ENCODE assay signal across 13 cellular contexts in the genomic region with DNA sequence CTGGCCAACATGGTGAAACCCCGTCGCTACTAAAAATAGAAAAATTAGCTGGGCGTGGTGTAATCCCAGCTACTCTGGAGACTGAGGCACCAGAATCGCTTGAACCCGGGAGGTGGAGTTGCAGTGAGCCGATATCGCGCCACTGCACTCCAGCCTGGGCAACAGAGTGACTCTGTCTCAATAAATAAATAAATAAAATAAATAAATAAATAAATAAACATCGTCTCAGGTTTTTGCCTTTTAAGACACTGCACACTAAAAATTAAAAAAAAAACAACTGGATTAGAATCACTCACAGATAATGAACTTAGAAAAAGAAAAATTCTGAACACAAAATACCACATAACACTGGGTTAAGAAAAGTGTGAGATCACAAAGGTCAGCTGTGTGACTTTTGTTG. TPM values are rescaled to one million over a fixed set of nuclear protein-coding genes. Genes with fewer than 3 reads are reported as not detected.
DNase-seq lines count a peak whose midpoint lies in the region; ATAC-seq, FAIRE-seq and TF ChIP-seq lines count a peak whose summit lies in the region.
"Had no signal": no experiment of that assay in that cellular context is flagged by ENCODE, and none has a peak within 500 bp of the region (broad histone marks: within the 10 kb centered on the region; RNA-seq: fewer than 3 reads in every experiment).

No MANE protein-coding gene starts in this region.

- H3K4me1 Mint-ChIP-seq in T-helper 17 cell = peaks cover 41% of the 10 kb centered on the region

- H2AFZ ChIP-seq in HepG2 (ENCODE audit: low read length) (no peak overlapping the region), hepatocyte (no peak overlapping the region)
- H2AFZ ChIP-seq: parathyroid adenoma had no signal

- no peaks in the 10 kb centered on the region for H3K27me3 Mint-ChIP-seq in T-helper 17 cell

- peaks cover 49% of the 10 kb centered on the region for H3K79me2 ChIP-seq in HepG2 (ENCODE audit: insufficient read depth, low read length)
- peaks cover 54% of the 10 kb centered on the region for H3K79me2 ChIP-seq in hepatocyte

- TF ChIP-seq POLR2A in HepG2 (IDR thresholded peaks at IDR 0.05; ENCODE audit: insufficient read depth in 1 of 2, low read depth in 2 of 2, low read length in 2 of 2) (no peak), right lobe of liver (IDR thresholded peaks at IDR 0.05) (no peak)

- intact Hi-C loops in HepG2 (cut with micrococcal nuclease; ENCODE audit: unreplicated experiment) = no loop called here
- intact Hi-C loops in right lobe of liver (cut with DNase I) = no loop called here
- intact Hi-C loops in colonic mucosa (cut with DNase I) = no loop called here

- TF ChIP-seq RAD21 in HepG2 (CRISPR knock-in tag; IDR thresholded peaks at IDR 0.05) = no peak

- H3K9me3 ChIP-seq in HepG2 (ENCODE audit: low read length) = no peaks in the 10 kb centered on the region
- H3K9me3 ChIP-seq in right lobe of liver = no peaks in the 10 kb centered on the region
- no peaks in the 10 kb centered on the region for H3K9me3 ChIP-seq in T-helper 17 cell (ENCODE audit: control insufficient read depth, low read length, poor library complexity, severe bottlenecking)
- H3K9me3 ChIP-seq in hepatocyte (ENCODE audit: low read depth) = no peaks in the 10 kb centered on the region
- no peaks in the 10 kb centered on the region for H3K9me3 ChIP-seq in colonic mucosa
- H3K9me3 ChIP-seq: left ventricle myocardium inferior, thoracic aorta had no signal

- TF ChIP-seq EP300 in HepG2 (IDR thresholded peaks at IDR 0.05; ENCODE audit: low read depth in 2 of 2, low read length in 2 of 2) (no peak), HepG2 (CRISPR knock-in tag; IDR thresholded peaks at IDR 0.05; ENCODE audit: borderline replicate concordance) (no peak)

- ATAC-seq in HepG2 (no peak), right lobe of liver (no peak), T-helper 17 cell (no peak), left lobe of liver (no peak), GM21825 (IDR thresholded peaks at IDR 0.05; ENCODE audit: unreplicated experiment) (no peak)

- H3K27ac Mint-ChIP-seq in T-helper 17 cell = peak overlapping the region; percentile 98

- DNase-seq in HepG2 (ENCODE audit: low spot score) (no peak), right lobe of liver (no peak), T-helper 17 cell (no peak), hepatocyte (ENCODE audit: low spot score) (no peak), left lobe of liver (ENCODE audit: low spot score) (no peak), colonic mucosa (no peak)
- DNase-seq in stimulated activated CD4-positive, alpha-beta T cell treated with anti-CD3 and anti-CD28 coated beads, Interleukin-12 subunit alpha, Interleukin-12 subunit beta, amount 100 ng/mL, for 4 hours = no peak
- DNase-seq: AML-193; left ventricle myocardium inferior; stimulated activated CD4-positive, alpha-beta T cell treated with anti-CD3 and anti-CD28 coated beads, Interleukin-4, amount 100 ng/mL, for 4 hours had no signal

- 0 out of 2 replicates have a peak overlapping the region, but pooled peaks have one; percentile 93 for H3K9ac ChIP-seq in HepG2 (ENCODE audit: insufficient read depth, low read depth, low read length)
- no peak overlapping the region for H3K9ac ChIP-seq in colonic mucosa (ENCODE audit: low read depth in 2 of 2, low read length in 2 of 2)
- H3K9ac ChIP-seq: parathyroid adenoma had no signal

- H3K36me3 Mint-ChIP-seq in T-helper 17 cell (ENCODE audit: low read depth) = peaks cover 4% of the 10 kb centered on the region

- H3K36me3 ChIP-seq in HepG2 (replicated peaks in 1 of 2; ENCODE audit: control insufficient read depth in 1 of 2, insufficient read depth in 2 of 2, low read length in 2 of 2) (peaks cover 1 to 19% of the 10 kb centered on the region in 2 experiments; a peak in 2 of 5 replicates), right lobe of liver (peaks cover 0 to 16% (median under 1%) of the 10 kb centered on the region in 4 donors), hepatocyte (replicated peaks; ENCODE audit: insufficient read depth, low read depth) (no peaks in the 10 kb centered on the region), colonic mucosa (no peaks in the 10 kb centered on the region)

- 0 out of 6 replicates have a peak overlapping the region, but pooled peaks of 1 of the 3 experiments have one; percentile 85 for H3K4me3 ChIP-seq in HepG2 (replicated peaks in 1 of 3; ENCODE audit: insufficient read depth in 1 of 3, low read depth in 2 of 3, low read length in 3 of 3)
- no peak overlapping the region for H3K4me3 ChIP-seq in right lobe of liver
- H3K4me3 ChIP-seq in hepatocyte = no peak overlapping the region
- no peak overlapping the region for H3K4me3 ChIP-seq in colonic mucosa

- TF ChIP-seq CTCF in HepG2 (CRISPR knock-in tag; IDR thresholded peaks at IDR 0.05) = no peak
- no peak for TF ChIP-seq CTCF in right lobe of liver (IDR thresholded peaks at IDR 0.05)
- TF ChIP-seq CTCF in hepatocyte (IDR thresholded peaks at IDR 0.05; ENCODE audit: poor library complexity) = no peak
- TF ChIP-seq CTCF in colonic mucosa (IDR thresholded peaks at IDR 0.05) = no peak

- CTCF ChIA-PET in HepG2 (lab: Yijun Ruan, JAX; ENCODE audit: low intra/inter-chr PET ratio, low total read pairs) = no interaction called here

- no peaks in the 10 kb centered on the region for H3K9me2 ChIP-seq in hepatocyte (replicated peaks; ENCODE audit: insufficient read depth)

- peak overlapping the region; percentile 9 for H3K4me3 Mint-ChIP-seq in T-helper 17 cell

- POLR2A ChIA-PET in HepG2 (lab: Yijun Ruan, JAX) = interaction anchor here (1.0 kb wide), 1 partner anchor 10 kb away, joined by 3 read pairs; no protein-coding TSS in a partner anchor

- H3K4me1 ChIP-seq in HepG2 (ENCODE audit: insufficient read depth, low read length) (peaks cover 39% of the 10 kb centered on the region), right lobe of liver (peaks cover 0 to 26% (median 6%) of the 10 kb centered on the region in 4 donors), hepatocyte (ENCODE audit: insufficient read depth) (peaks cover 4% of the 10 kb centered on the region), colonic mucosa (peaks cover 4% of the 10 kb centered on the region)

- in situ Hi-C loops in HepG2 (cut with HindIII; ENCODE audit: extremely low pct_ligation_motif_present, low pct_unique_long_range_greater_than_20kb) = no loop called here

- WGBS in HepG2 (ENCODE audit: low lambda C conversion rate) = 95% methylated on average over 9 of the region's 9 CpGs
- 89% methylated on average over 9 of the region's 9 CpGs for WGBS in right lobe of liver (ENCODE audit: insufficient coverage, low coverage, low lambda C conversion rate, missing lambda C conversion rate)
- 98% methylated on average over 9 of the region's 9 CpGs for WGBS in hepatocyte (ENCODE audit: low lambda C conversion rate, missing lambda C conversion rate)

- H4K20me1 ChIP-seq in HepG2 (ENCODE audit: insufficient read depth, low read length) (peaks cover 10% of the 10 kb centered on the region; the same call in 1 of the 2 replicates), hepatocyte (ENCODE audit: insufficient read depth, poor library complexity, severe bottlenecking) (no peaks in the 10 kb centered on the region)

- peak overlapping the region; percentile 70 for H3K4me2 ChIP-seq in HepG2 (ENCODE audit: low read depth, low read length)
- peak overlapping the region; percentile 82 for H3K4me2 ChIP-seq in hepatocyte

- FAIRE-seq in HepG2 (lab: Jason Lieb, UNC) = no peak

- H3K27me3 ChIP-seq in HepG2 (ENCODE audit: control insufficient read depth in 1 of 2, insufficient read depth in 2 of 2, low read length in 2 of 2) (no peaks in the 10 kb centered on the region), right lobe of liver (no peaks in the 10 kb centered on the region), hepatocyte (no peaks in the 10 kb centered on the region), colonic mucosa (no peaks in the 10 kb centered on the region)

- no TSS peak for BruUV-seq in HepG2 (replicated peaks; lab: Mats Ljungman, UMichigan)

- H3K27ac ChIP-seq in HepG2 (ENCODE audit: extremely low read length, insufficient read depth, low read length) = no peak overlapping the region
- no peak overlapping the region for H3K27ac ChIP-seq in right lobe of liver
- no peak overlapping the region for H3K27ac ChIP-seq in hepatocyte
- H3K27ac ChIP-seq in colonic mucosa = no peak overlapping the region
- H3K27ac ChIP-seq: parathyroid adenoma had no signal

RNA-seq across cellular contexts. Expression of gene ZBTB11, which starts 2.4 kb away (rescaled TPM):
- total RNA-seq in HepG2 (2016; rRNA removed; fragmentation: Illumina TruSeq; extraction: Trizol) (18.1 and 24.6 TPM in 2 replicates), right lobe of liver (1 to 10 TPM; 5.4 to 8.5 (median 7.9) TPM), T-helper 17 cell (10 to 100 TPM; 65.2 to 77.2 TPM), hepatocyte (19.0 and 20.1 TPM in 2 replicates), left lobe of liver (6.0 TPM), colonic mucosa (10 to 100 TPM; 12.2 to 14.3 TPM)
- total RNA-seq in HepG2 (2016; cell fraction: cytosol; rRNA removed; fragmentation: Illumina TruSeq; extraction: Trizol; ENCODE audit: low read depth) = 5.4 and 8.1 TPM in 2 replicates
- total RNA-seq in HepG2 (2016; cell fraction: insoluble cytoplasmic fraction; rRNA removed; fragmentation: Illumina TruSeq; extraction: Trizol) = 17.4 and 24.4 TPM in 2 replicates
- 6.4 and 7.7 TPM in 2 replicates for total RNA-seq in HepG2 (2016; cell fraction: membrane; rRNA removed; fragmentation: Illumina TruSeq; extraction: Trizol)
- total RNA-seq in HepG2 (2016; cell fraction: nucleus; rRNA removed; fragmentation: Illumina TruSeq; extraction: Trizol) = 20.2 and 22.5 TPM in 2 replicates
- polyA plus RNA-seq in HepG2 (2011; rRNA removed) (5.2 and 5.9 TPM in 2 replicates), hepatocyte (4.9 and 5.1 TPM in 2 replicates)
- 1.9 and 2.8 TPM in 2 replicates for polyA plus RNA-seq in HepG2 (2011; cell fraction: cytosol; rRNA removed)
- polyA plus RNA-seq in HepG2 (2011; cell fraction: nucleus; rRNA removed) = 6.0 and 7.5 TPM in 2 replicates
- polyA plus RNA-seq in HepG2 (2012) = 7.3 and 8.2 TPM in 2 replicates
- 0.27 TPM in 2 replicates for polyA plus RNA-seq in HepG2 (2016; cell fraction: cytosol; fragmentation: Illumina TruSeq; extraction: Trizol; ENCODE audit: low read depth)
- 12.4 and 13.0 TPM in 2 replicates for polyA plus RNA-seq in HepG2 (2016; cell fraction: insoluble cytoplasmic fraction; fragmentation: Illumina TruSeq; extraction: Trizol; ENCODE audit: low read depth)
- 1.3 TPM in 2 replicates for polyA plus RNA-seq in HepG2 (2016; cell fraction: membrane; fragmentation: Illumina TruSeq; extraction: Trizol; ENCODE audit: low read depth)
- 18.0 and 18.7 TPM in 2 replicates for polyA plus RNA-seq in HepG2 (2016; cell fraction: nucleus; fragmentation: Illumina TruSeq; extraction: Trizol; ENCODE audit: insufficient read depth, low read depth)
- polyA minus RNA-seq in HepG2 (2011; rRNA and poly(A)+ RNA removed; ENCODE audit: low replicate concordance) = 7.1 and 9.5 TPM in 2 replicates
- polyA minus RNA-seq in HepG2 (2011; cell fraction: cytosol; rRNA and poly(A)+ RNA removed) = 11.8 and 14.0 TPM in 2 replicates
- 27.7 and 31.0 TPM in 2 replicates for polyA minus RNA-seq in HepG2 (2011; cell fraction: nucleus; rRNA and poly(A)+ RNA removed)

RNA-seq across cellular contexts. Expression of gene RPL24, which starts 12.0 kb away (rescaled TPM):
- total RNA-seq in HepG2 (2016; rRNA removed; fragmentation: Illumina TruSeq; extraction: Trizol) (1,056 and 1,362 TPM in 2 replicates), right lobe of liver (100 to 1,000 TPM; 336 to 620 (median 364) TPM), T-helper 17 cell (1,000 to 10,000 TPM; 1,360 to 1,402 TPM), hepatocyte (1,543 and 1,615 TPM in 2 replicates), left lobe of liver (344 TPM), colonic mucosa (1,000 to 10,000 TPM in 1 of 2 donors, 100 to 1,000 TPM in 1; 835 to 1,022 TPM)
- total RNA-seq in HepG2 (2016; cell fraction: cytosol; rRNA removed; fragmentation: Illumina TruSeq; extraction: Trizol; ENCODE audit: low read depth) = 1,422 and 1,553 TPM in 2 replicates
- total RNA-seq in HepG2 (2016; cell fraction: insoluble cytoplasmic fraction; rRNA removed; fragmentation: Illumina TruSeq; extraction: Trizol) = 1,073 and 1,398 TPM in 2 replicates
- total RNA-seq in HepG2 (2016; cell fraction: membrane; rRNA removed; fragmentation: Illumina TruSeq; extraction: Trizol) = 1,942 and 1,946 TPM in 2 replicates
- total RNA-seq in HepG2 (2016; cell fraction: nucleus; rRNA removed; fragmentation: Illumina TruSeq; extraction: Trizol) = 372 and 380 TPM in 2 replicates
- polyA plus RNA-seq in HepG2 (2011; rRNA removed) (1,058 and 1,150 TPM in 2 replicates), hepatocyte (346 and 401 TPM in 2 replicates)
- polyA plus RNA-seq in HepG2 (2011; cell fraction: cytosol; rRNA removed) = 564 and 1,013 TPM in 2 replicates
- polyA plus RNA-seq in HepG2 (2011; cell fraction: nucleus; rRNA removed) = 191 and 261 TPM in 2 replicates
- polyA plus RNA-seq in HepG2 (2012) = 1,418 and 1,581 TPM in 2 replicates
- 1,680 and 1,696 TPM in 2 replicates for polyA plus RNA-seq in HepG2 (2016; cell fraction: cytosol; fragmentation: Illumina TruSeq; extraction: Trizol; ENCODE audit: low read depth)
- polyA plus RNA-seq in HepG2 (2016; cell fraction: insoluble cytoplasmic fraction; fragmentation: Illumina TruSeq; extraction: Trizol; ENCODE audit: low read depth) = 1,319 and 1,459 TPM in 2 replicates
- 1,798 and 1,842 TPM in 2 replicates for polyA plus RNA-seq in HepG2 (2016; cell fraction: membrane; fragmentation: Illumina TruSeq; extraction: Trizol; ENCODE audit: low read depth)
- 641 and 653 TPM in 2 replicates for polyA plus RNA-seq in HepG2 (2016; cell fraction: nucleus; fragmentation: Illumina TruSeq; extraction: Trizol; ENCODE audit: insufficient read depth, low read depth)
- 269 and 569 TPM in 2 replicates for polyA minus RNA-seq in HepG2 (2011; rRNA and poly(A)+ RNA removed; ENCODE audit: low replicate concordance)
- polyA minus RNA-seq in HepG2 (2011; cell fraction: cytosol; rRNA and poly(A)+ RNA removed) = 209 and 212 TPM in 2 replicates
- 213 and 250 TPM in 2 replicates for polyA minus RNA-seq in HepG2 (2011; cell fraction: nucleus; rRNA and poly(A)+ RNA removed)

RNA-seq across cellular contexts. Expression of gene CEP97, which starts 49.9 kb away (rescaled TPM):
- 6.5 and 10.2 TPM in 2 replicates for total RNA-seq in HepG2 (2016; rRNA removed; fragmentation: Illumina TruSeq; extraction: Trizol)
- 0.88 and 0.91 TPM in 2 replicates for total RNA-seq in HepG2 (2016; cell fraction: cytosol; rRNA removed; fragmentation: Illumina TruSeq; extraction: Trizol; ENCODE audit: low read depth)
- 6.7 and 10.1 TPM in 2 replicates for total RNA-seq in HepG2 (2016; cell fraction: insoluble cytoplasmic fraction; rRNA removed; fragmentation: Illumina TruSeq; extraction: Trizol)
- total RNA-seq in HepG2 (2016; cell fraction: membrane; rRNA removed; fragmentation: Illumina TruSeq; extraction: Trizol) = 1.4 and 1.5 TPM in 2 replicates
- total RNA-seq in HepG2 (2016; cell fraction: nucleus; rRNA removed; fragmentation: Illumina TruSeq; extraction: Trizol) = 6.3 and 6.4 TPM in 2 replicates
- polyA plus RNA-seq in HepG2 (2011; rRNA removed) = 0.71 and 0.99 TPM in 2 replicates
- polyA plus RNA-seq in HepG2 (2011; cell fraction: cytosol; rRNA removed) = 0.43 and 0.78 TPM in 2 replicates
- 0.72 and 2.3 TPM in 2 replicates for polyA plus RNA-seq in HepG2 (2011; cell fraction: nucleus; rRNA removed)
- polyA plus RNA-seq in HepG2 (2012) = 1.4 and 1.8 TPM in 2 replicates
- polyA plus RNA-seq in HepG2 (2016; cell fraction: cytosol; fragmentation: Illumina TruSeq; extraction: Trizol; ENCODE audit: low read depth) = 0.03 and 0.05 TPM in 2 replicates
- polyA plus RNA-seq in HepG2 (2016; cell fraction: insoluble cytoplasmic fraction; fragmentation: Illumina TruSeq; extraction: Trizol; ENCODE audit: low read depth) = 2.2 and 2.4 TPM in 2 replicates
- polyA plus RNA-seq in HepG2 (2016; cell fraction: membrane; fragmentation: Illumina TruSeq; extraction: Trizol; ENCODE audit: low read depth) = 0.16 and 0.17 TPM in 2 replicates
- polyA plus RNA-seq in HepG2 (2016; cell fraction: nucleus; fragmentation: Illumina TruSeq; extraction: Trizol; ENCODE audit: insufficient read depth, low read depth) = 3.7 and 4.7 TPM in 2 replicates
- 1.5 and 7.8 TPM in 2 replicates for polyA minus RNA-seq in HepG2 (2011; rRNA and poly(A)+ RNA removed; ENCODE audit: low replicate concordance)
- polyA minus RNA-seq in HepG2 (2011; cell fraction: cytosol; rRNA and poly(A)+ RNA removed) = 3.0 and 4.2 TPM in 2 replicates
- 5.2 and 6.5 TPM in 2 replicates for polyA minus RNA-seq in HepG2 (2011; cell fraction: nucleus; rRNA and poly(A)+ RNA removed)
- total RNA-seq in right lobe of liver = 1 to 10 TPM; 2.2 to 3.8 (median 2.7) TPM
- total RNA-seq in T-helper 17 cell = 10 to 100 TPM; 10.4 to 11.1 TPM
- 9.0 and 12.1 TPM in 2 replicates for total RNA-seq in hepatocyte
- 2.4 and 4.1 TPM in 2 replicates for polyA plus RNA-seq in hepatocyte
- 2.1 TPM for total RNA-seq in left lobe of liver
- 1 to 10 TPM; 5.5 to 7.1 TPM for total RNA-seq in colonic mucosa
